In the genomic region with DNA sequence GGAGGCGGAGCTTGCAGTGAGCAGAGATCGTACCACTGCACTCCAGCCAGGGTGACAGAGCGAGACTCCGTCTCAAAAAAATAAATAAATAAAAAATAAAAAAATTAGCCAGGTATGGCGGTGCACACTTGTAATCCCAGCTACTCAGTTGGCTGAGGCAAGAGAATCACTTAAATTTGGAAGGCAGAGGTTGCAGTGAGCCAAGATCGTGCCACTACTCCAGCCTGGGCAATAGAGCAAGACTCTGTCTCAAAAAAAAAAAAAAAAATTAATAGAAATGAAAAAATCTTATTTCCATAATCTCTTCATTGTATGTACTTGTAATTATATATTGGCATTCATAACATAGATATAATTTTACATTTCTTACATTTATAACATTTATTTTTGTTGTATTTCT, we compare ENCODE assay signal across 5 cellular contexts. TPM values are rescaled to one million over a fixed set of nuclear protein-coding genes. Genes with fewer than 3 reads are reported as not detected.
DNase-seq lines count a peak whose midpoint lies in the region; FAIRE-seq and TF ChIP-seq lines count a peak whose summit lies in the region.
"Not testable (repeated sequence)": the region's sequence is repeated elsewhere in the genome, so short reads cannot be mapped to it uniquely, and the experiment has no call there.

No MANE protein-coding gene starts in this region.

- H3K4me3 ChIP-seq in HEK293 (ENCODE audit: low read depth, low read length); kidney (ENCODE audit: low read length in 2 of 2): not testable (repeated sequence)

- intact Hi-C loops in kidney (cut with DNase I): not testable (repeated sequence)

- peaks cover 46% of the 10 kb centered on the region for H3K9me3 ChIP-seq in HEK293 (ENCODE audit: control insufficient read depth, insufficient read depth, low read depth, low read length)
- peaks cover 39 to 52% of the 10 kb centered on the region in 2 donors for H3K9me3 ChIP-seq in kidney (ENCODE audit: control insufficient read depth in 1 of 2, low read length in 2 of 2)

- not testable (repeated sequence) for DNase-seq in kidney

- H3K9ac ChIP-seq in kidney (ENCODE audit: low read length in 2 of 2): not testable (repeated sequence)

- CTCF ChIA-PET in HEK293 (lab: Yijun Ruan, JAX): not testable (repeated sequence)

- TF ChIP-seq CTCF in HEK293 (tag by site-specific recombination; IDR thresholded peaks at IDR 0.05); kidney (IDR thresholded peaks at IDR 0.05; ENCODE audit: borderline replicate concordance, extremely low read depth, insufficient read depth): not testable (repeated sequence)

- peak; percentile 83 for FAIRE-seq in A204.1 (lab: Jason Lieb, UNC)
- peak; percentile 73 for FAIRE-seq in G401.6 (lab: Jason Lieb, UNC)
- FAIRE-seq in colon (lab: Jason Lieb, UNC): peak; percentile 78
- peak; percentile 71 for FAIRE-seq in kidney (lab: Jason Lieb, UNC)

- POLR2A ChIA-PET in HEK293 (lab: Yijun Ruan, JAX): interaction anchor here (1.1 to 1.4 kb wide), 2 partner anchors 17 to 42 kb away, joined by 3 read pairs; a partner anchor contains a TSS

- H3K27ac ChIP-seq in HEK293 (ENCODE audit: extremely low read depth, low read depth, low read length); kidney (ENCODE audit: low read depth in 2 of 2, low read length in 2 of 2): not testable (repeated sequence)

- H3K36me3 ChIP-seq in HEK293 (ENCODE audit: control insufficient read depth in 2 of 2, insufficient read depth in 1 of 2, low read length in 2 of 2) (peaks cover 90 to 98% of the 10 kb centered on the region in 2 experiments), kidney (ENCODE audit: control insufficient read depth in 1 of 2, insufficient read depth in 2 of 2, low read length in 2 of 2) (peaks cover 52 to 70% of the 10 kb centered on the region in 2 donors)

- H3K4me1 ChIP-seq in HEK293 (ENCODE audit: control insufficient read depth, insufficient read depth, low read length): peaks cover 30% of the 10 kb centered on the region
- not testable (repeated sequence) for H3K4me1 ChIP-seq in kidney (ENCODE audit: control insufficient read depth in 1 of 2, insufficient read depth in 1 of 2, low read depth in 1 of 2, low read length in 2 of 2)

TF ChIP-seq in HEK293, 187 proteins besides CTCF, POLR2A, EP300 and RAD21:
- peak; percentile 88 for TF ChIP-seq ZNF121 (tag by site-specific recombination; IDR thresholded peaks at IDR 0.05)
- TF ChIP-seq, protein P1, sequence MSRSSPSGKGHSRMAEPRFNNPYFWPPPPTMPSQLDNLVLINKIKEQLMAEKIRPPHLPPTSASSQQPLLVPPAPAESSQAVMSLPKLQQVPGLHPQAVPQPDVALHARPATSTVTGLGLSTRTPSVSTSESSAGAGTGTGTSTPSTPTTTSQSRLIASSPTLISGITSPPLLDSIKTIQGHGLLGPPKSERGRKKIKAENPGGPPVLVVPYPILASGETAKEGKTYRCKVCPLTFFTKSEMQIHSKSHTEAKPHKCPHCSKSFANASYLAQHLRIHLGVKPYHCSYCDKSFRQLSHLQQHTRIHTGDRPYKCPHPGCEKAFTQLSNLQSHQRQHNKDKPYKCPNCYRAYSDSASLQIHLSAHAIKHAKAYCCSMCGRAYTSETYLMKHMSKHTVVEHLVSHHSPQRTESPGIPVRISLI (tag by site-specific recombination; IDR thresholded peaks at IDR 0.05): peak; percentile 67; the same call in 1 of the 2 replicates
- TF ChIP-seq ZNF510 (tag by site-specific recombination; IDR thresholded peaks at IDR 0.05; ENCODE audit: insufficient replicate concordance): peak; percentile 22
TF ChIP-seq in HEK293: peak in this region for 3; not testable (repeated sequence) for 184.

RNA-seq across cellular contexts. Expression of a gene that starts 5.8 kb away (rescaled TPM):
- total RNA-seq in kidney: 29.3 TPM
- polyA plus RNA-seq in kidney (ENCODE audit: insufficient read depth, low read depth, low replicate concordance): 27.4 TPM

RNA-seq across cellular contexts. Expression of a gene that starts 29.3 kb away (rescaled TPM):
- 13.8 TPM for total RNA-seq in kidney
- polyA plus RNA-seq in kidney (ENCODE audit: insufficient read depth, low read depth, low replicate concordance): 3.2 TPM

RNA-seq across cellular contexts. Expression of a gene that starts 41.7 kb away (rescaled TPM):
- total RNA-seq in kidney: 22.3 TPM
- polyA plus RNA-seq in kidney (ENCODE audit: insufficient read depth, low read depth, low replicate concordance): 5.0 TPM

RNA-seq across cellular contexts. Expression of a gene that starts 57.5 kb away (rescaled TPM):
- total RNA-seq in kidney: 6.7 TPM
- 2.3 TPM for polyA plus RNA-seq in kidney (ENCODE audit: insufficient read depth, low read depth, low replicate concordance)
